Comparison of ENCODE assay signal across 8 cellular contexts in the genomic region with DNA sequence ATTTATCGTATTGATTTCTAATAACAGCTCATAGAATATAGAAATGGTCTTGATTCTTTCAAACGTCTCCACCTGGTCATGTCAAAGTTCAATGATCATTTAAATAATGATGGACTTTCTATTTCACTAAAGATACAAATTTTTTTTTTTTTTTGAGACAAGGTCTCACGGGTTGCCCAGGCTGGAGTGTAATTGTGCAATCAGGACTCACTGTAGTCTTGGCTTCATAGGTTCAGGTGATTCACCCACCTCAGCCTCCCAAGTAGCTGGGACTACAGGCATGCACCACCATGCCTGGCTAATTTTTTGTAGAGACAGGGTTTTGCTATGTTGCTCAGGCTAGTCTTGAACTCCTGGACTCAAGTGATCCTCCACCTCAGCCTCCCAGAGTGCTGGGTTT. TPM values are rescaled to one million over a fixed set of nuclear protein-coding genes. Genes with fewer than 3 reads are reported as not detected.
"Had no signal": no experiment of that assay in that cellular context is flagged by ENCODE, and none has a peak within 500 bp of the region (broad histone marks: within the 10 kb centered on the region; RNA-seq: fewer than 3 reads in every experiment).

No MANE protein-coding gene starts in this region.

- ATAC-seq: HCT116 had no signal

- H3K9me3 ChIP-seq: HAP-1 had no signal

- H3K4me1 ChIP-seq: HAP-1 had no signal

- H3K36me3 ChIP-seq: HAP-1 had no signal

- H3K27ac ChIP-seq: GM23248, HL-60 had no signal

- H3K4me3 ChIP-seq: GM23248, HAP-1 had no signal

- DNase-seq: GM23248, GOT3, H7, HFFc6, IMR-90 had no signal

RNA-seq across cellular contexts. Expression of a gene that starts 25.2 kb away (rescaled TPM):
- total RNA-seq: GM23248, HFFc6, IMR-90 had no signal
